In genomic region chr9:16572005-16572727, GRCh38 we compare ENCODE assay signal across 18 cellular contexts.
A peak's percentile ranks its signal among the peaks of the same experiment; 100 is the strongest.
DNase-seq lines count a peak whose midpoint lies in the region; ATAC-seq, FAIRE-seq and TF ChIP-seq lines count a peak whose summit lies in the region.
"Had no signal": no experiment of that assay in that cellular context is flagged by ENCODE, and none has a peak within 500 bp of the region (broad histone marks: within the 10 kb centered on the region; RNA-seq: fewer than 3 reads in every experiment).

No MANE protein-coding gene starts in this region.

- ATAC-seq in A549 = no peak; a peak in 1 of 6 replicates
- no peak for ATAC-seq in GM21367 (IDR thresholded peaks at IDR 0.05; ENCODE audit: unreplicated experiment)
- ATAC-seq: stimulated activated naive CD8-positive, alpha-beta T cell treated with anti-CD3 and anti-CD28 coated beads, Interleukin-15, amount 100 ng/mL, for 72 hours had no signal

- no peak for TF ChIP-seq CTCF in A549 (IDR thresholded peaks at IDR 0.05)
- no peak for TF ChIP-seq CTCF in sigmoid colon (IDR thresholded peaks at IDR 0.05)

- intact Hi-C loops in sigmoid colon (cut with DNase I) = loop anchor here (5.0 kb wide), 1 partner anchor 35 kb away; no protein-coding TSS in a partner anchor

- no peak for TF ChIP-seq EP300 in A549 (IDR thresholded peaks at IDR 0.05)
- TF ChIP-seq EP300 in sigmoid colon (IDR thresholded peaks at IDR 0.05) = no peak

- H3K27me3 ChIP-seq in mucosa of rectum (ENCODE audit: control insufficient read depth in 2 of 2, insufficient read depth in 2 of 2, low read length in 2 of 2) = no peaks in the 10 kb centered on the region
- no peaks in the 10 kb centered on the region for H3K27me3 ChIP-seq in sigmoid colon

- FAIRE-seq in A549 (lab: Jason Lieb, UNC) = peak; percentile 54
- peak; percentile 89 for FAIRE-seq in endometrium (lab: Jason Lieb, UNC)

- H3K4me3 ChIP-seq in A549 (no peak overlapping the region), mucosa of rectum (ENCODE audit: low read length in 2 of 2) (peak overlapping the region; percentile 14 to 41), sigmoid colon (no peak overlapping the region)

- WGBS in A549 (ENCODE audit: missing lambda C conversion rate) = 58% methylated on average over 5 of the region's 5 CpGs
- 16 to 60% methylated on average over 5 of the region's 5 CpGs for WGBS in sigmoid colon, 2 donors

- no peak for DNase-seq in A549 (ENCODE audit: low read depth in 1 of 2, low spot score in 1 of 2)
- DNase-seq in NCI-H2227 treated with DMSO at 0.1 percent for 48 hours (lab: John Stamatoyannopoulos, UW) = peak; percentile 72
- no peak for DNase-seq in activated CD4-positive, alpha-beta T cell treated with anti-CD3 and anti-CD28 coated beads for 4 hours
- DNase-seq in AG08396 (ENCODE audit: low spot score) = no peak
- DNase-seq in sigmoid colon = no peak
- DNase-seq: activated naive CD4-positive, alpha-beta T cell treated with Interleukin-2 at 50 U/mL for 16 hours; CD8-positive, alpha-beta memory T cell; HFFc6; immature natural killer cell; NCI-H1436 treated with DMSO at 0.1 percent for 48 hours; nucleus accumbens; SIG-M5; stimulated activated CD4-positive, alpha-beta T cell treated with anti-CD3 and anti-CD28 coated beads, Interleukin-1b, Interleukin-23, amount 100 ng/mL, for 48 hours; stimulated activated naive CD8-positive, alpha-beta T cell treated with anti-CD3 and anti-CD28 coated beads, Interleukin-15, amount 100 ng/mL, for 72 hours; T-helper 2 cell had no signal

- H3K4me1 ChIP-seq in A549 (peaks cover 28% of the 10 kb centered on the region), mucosa of rectum (ENCODE audit: control insufficient read depth in 2 of 2, insufficient read depth in 2 of 2, low read length in 2 of 2) (peaks cover 10 to 15% of the 10 kb centered on the region in 2 donors), sigmoid colon (peaks cover 0 to 71% (median 58%) of the 10 kb centered on the region in 4 donors)

- POLR2A ChIA-PET in A549 (lab: Yijun Ruan, JAX) = no interaction called here

- H3K9ac ChIP-seq in mucosa of rectum (ENCODE audit: low read depth in 1 of 2, low read length in 2 of 2) = peak overlapping the region in 1 of 2 donors; percentile 31

- no peaks in the 10 kb centered on the region for H3K9me3 ChIP-seq in A549
- no peaks in the 10 kb centered on the region for H3K9me3 ChIP-seq in mucosa of rectum (ENCODE audit: control insufficient read depth in 2 of 2, low read length in 2 of 2)
- H3K9me3 ChIP-seq in sigmoid colon = no peaks in the 10 kb centered on the region

- TF ChIP-seq RAD21 in A549 (conservative IDR thresholded peaks at IDR 0.05 in 1 of 2, IDR thresholded peaks at IDR 0.05 in 1 of 2) = no peak

- H3K27ac ChIP-seq in A549 = peak overlapping the region in 1 of 2 experiments; percentile 56; a peak in 3 of 6 replicates
- H3K27ac ChIP-seq in mucosa of rectum (ENCODE audit: low read depth in 2 of 2, low read length in 2 of 2) = peak overlapping the region; percentile 41 to 63
- H3K27ac ChIP-seq in sigmoid colon = no peak overlapping the region

- TF ChIP-seq POLR2A in A549 (IDR thresholded peaks at IDR 0.05; ENCODE audit: low read length) (no peak), sigmoid colon (IDR thresholded peaks at IDR 0.05) (no peak)

- peak overlapping the region; percentile 64 for H3K4me2 ChIP-seq in A549

- H3K36me3 ChIP-seq in mucosa of rectum (ENCODE audit: control insufficient read depth in 2 of 2, insufficient read depth in 2 of 2, low read length in 2 of 2) (no peaks in the 10 kb centered on the region), sigmoid colon (no peaks in the 10 kb centered on the region)

- CTCF ChIA-PET in A549 (lab: Yijun Ruan, JAX) = interaction anchor here (0.9 to 1.1 kb wide), 2 partner anchors 13 to 15 kb away, joined by 3 read pairs; no protein-coding TSS in a partner anchor

TF ChIP-seq in A549, 52 proteins besides CTCF, POLR2A, EP300 and RAD21:
- no peak for TF ChIP-seq RCOR1 (IDR thresholded peaks at IDR 0.05; ENCODE audit: low read depth, low read length)
- TF ChIP-seq GATA3 (IDR thresholded peaks at IDR 0.05; ENCODE audit: borderline replicate concordance) = peak; percentile 43; the same call in 1 of the 2 replicates
- no peak for TF ChIP-seq KDM5A (IDR thresholded peaks at IDR 0.05)
- no peak for TF ChIP-seq USF2 (IDR thresholded peaks at IDR 0.05)
- no peak for TF ChIP-seq CHD2 (IDR thresholded peaks at IDR 0.05; ENCODE audit: low read length, partially characterized antibody)
- TF ChIP-seq NR3C1 (IDR thresholded peaks at IDR 0.05) = no peak

Comparison
In these comparisons a context has a peak if more than half of its experiments do, and no peak if none do; other contexts are left out.
1. H3K27ac ChIP-seq: peak in mucosa of rectum (2 of 2); none in sigmoid colon (0 of 4).
2. H3K4me3 ChIP-seq: peak in mucosa of rectum (2 of 2); none in A549 (single experiment) and sigmoid colon (0 of 4).